Comparison of ENCODE assay signal across 22 cellular contexts in the genomic region with DNA sequence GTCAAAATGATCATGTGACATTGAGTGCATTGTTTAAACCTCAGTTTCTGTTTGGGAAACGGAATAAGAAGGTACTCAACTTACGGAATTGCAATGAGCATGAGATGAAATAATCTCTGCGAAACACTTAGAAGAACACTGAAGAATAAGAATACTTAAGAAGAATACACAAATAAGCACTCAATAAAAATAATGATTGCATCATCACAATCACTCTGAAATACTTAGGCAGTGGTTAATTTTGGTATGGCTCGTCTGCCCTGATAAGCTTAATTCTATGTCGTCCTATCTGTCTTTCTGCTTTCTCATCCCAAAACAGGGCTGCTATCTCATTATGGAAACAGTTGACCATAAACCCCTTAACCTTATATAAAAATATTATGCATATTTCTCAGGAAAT.
"Had no signal": no experiment of that assay in that cellular context is flagged by ENCODE, and none has a peak within 500 bp of the region (broad histone marks: within the 10 kb centered on the region; RNA-seq: fewer than 3 reads in every experiment).

No MANE protein-coding gene starts in this region.

- H3K9me3 ChIP-seq: MG63, SK-N-SH had no signal

- H3K36me3 ChIP-seq: MG63 had no signal

- DNase-seq: Karpas-422, KG1, MG63, NCI-H1092, NCI-H1105 treated with DMSO at 0.1 percent for 48 hours, NCI-H1436, NCI-H187, NCI-H2029, NCI-H2171, NCI-H226, NCI-H446, NCI-H510A, NCI-H524 treated with DMSO at 0.1 percent for 48 hours, NCI-H69, NCI-H774, PC-3, SHP77, SK-N-SH, SW 1271 had no signal

- H3K4me3 ChIP-seq: MG63 had no signal

- H3K4me2 ChIP-seq: SK-N-SH had no signal

- H3K27ac ChIP-seq: HL-60, RWPE1 had no signal

- H3K9ac ChIP-seq: SK-N-SH had no signal

- H3K27me3 ChIP-seq: MG63 had no signal

- ATAC-seq: Panc1, PC-3 had no signal
